8 cellular contexts compared by ENCODE assay signal in the genomic region with DNA sequence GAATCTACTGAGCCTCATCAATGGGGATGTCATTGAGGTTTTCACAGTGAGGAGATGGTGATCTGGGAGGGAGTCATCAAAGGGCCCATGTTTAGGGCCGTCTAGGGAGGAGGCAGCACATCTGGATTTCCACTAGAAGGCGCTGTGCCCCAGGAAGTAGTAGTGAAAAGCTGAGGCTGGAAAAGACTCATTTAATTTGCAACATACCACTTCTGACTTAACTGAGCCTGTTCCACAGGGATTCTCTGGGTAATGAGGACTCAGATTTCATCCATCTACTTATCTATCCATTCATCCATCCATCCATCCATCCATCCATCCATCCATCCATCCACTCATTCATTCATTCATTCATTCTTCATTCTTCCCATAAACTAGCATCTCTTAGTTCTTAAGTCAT. TPM values are rescaled to one million over a fixed set of nuclear protein-coding genes. Genes with fewer than 3 reads are reported as not detected.
DNase-seq lines count a peak whose midpoint lies in the region; ATAC-seq, FAIRE-seq and TF ChIP-seq lines count a peak whose summit lies in the region.

No MANE protein-coding gene starts in this region.

- H3K36me3 Mint-ChIP-seq in CD8-positive, alpha-beta T cell, result no peaks in the 10 kb centered on the region
- no peaks in the 10 kb centered on the region for H3K36me3 Mint-ChIP-seq in activated CD4-positive, alpha-beta memory T cell treated with anti-CD3 and anti-CD28 coated beads, Interleukin-2, amount 10 ng/mL, durations not matched to agents 7 days and 5 days (ENCODE audit: low read depth)

- H3K27ac ChIP-seq in CD8-positive, alpha-beta T cell (ENCODE audit: low read depth, low read length), result no peak overlapping the region
- H3K27ac ChIP-seq in HCT116 (ENCODE audit: low read depth, low read length) (no peak overlapping the region), endothelial cell of umbilical vein (ENCODE audit: insufficient read depth, low read depth, low read length) (no peak overlapping the region), neuronal stem cell (replicated peaks; ENCODE audit: low read length) (no peak overlapping the region)

- no peak overlapping the region for H3K27ac Mint-ChIP-seq in CD8-positive, alpha-beta T cell
- H3K27ac Mint-ChIP-seq in activated CD4-positive, alpha-beta memory T cell treated with anti-CD3 and anti-CD28 coated beads, Interleukin-2, amount 10 ng/mL, durations not matched to agents 7 days and 5 days, result no peak overlapping the region

- H3K79me2 ChIP-seq in HCT116 (ENCODE audit: insufficient read depth, low read length), result no peaks in the 10 kb centered on the region
- H3K79me2 ChIP-seq in endothelial cell of umbilical vein (ENCODE audit: control insufficient read depth, insufficient read depth, low read length), result no peaks in the 10 kb centered on the region

- H4K91ac ChIP-seq in neuronal stem cell (ENCODE audit: low read depth, low read length, poor library complexity), result no peak overlapping the region

- no peak overlapping the region for H3K23ac ChIP-seq in neuronal stem cell (ENCODE audit: low read depth, low read length, poor library complexity)

- TF ChIP-seq POLR2A in HCT116 (IDR thresholded peaks at IDR 0.05; ENCODE audit: borderline replicate concordance, extremely low read depth, insufficient read depth, insufficient read length) (no peak), endothelial cell of umbilical vein (IDR thresholded peaks at IDR 0.05; ENCODE audit: low read depth, low read length) (no peak)

- no peak overlapping the region for H2AK5ac ChIP-seq in neuronal stem cell (ENCODE audit: low read depth, low read length)

- no peak overlapping the region for H2BK120ac ChIP-seq in neuronal stem cell (ENCODE audit: low read depth, low read length)

- H3K9ac ChIP-seq in HCT116 (ENCODE audit: low read length), result no peak overlapping the region
- H3K9ac ChIP-seq in endothelial cell of umbilical vein (replicated peaks; ENCODE audit: extremely low read depth, insufficient read depth, low read length), result no peak overlapping the region
- H3K9ac ChIP-seq in neuronal stem cell (ENCODE audit: low read depth, low read length, poor library complexity), result no peak overlapping the region

- H3K9me1 ChIP-seq in endothelial cell of umbilical vein (replicated peaks; ENCODE audit: control insufficient read depth, extremely low read depth, insufficient read depth, low read length), result no peaks in the 10 kb centered on the region

- no peaks in the 10 kb centered on the region for H3K79me1 ChIP-seq in neuronal stem cell (ENCODE audit: low read depth, low read length)

- peak; percentile 11 for ATAC-seq in CD8-positive, alpha-beta T cell
- ATAC-seq in HCT116 (peak; percentile 49), GM21515 (IDR thresholded peaks at IDR 0.05; ENCODE audit: unreplicated experiment) (no peak), HG03571 (IDR thresholded peaks at IDR 0.05; ENCODE audit: unreplicated experiment) (no peak)

- no peak overlapping the region for H3K14ac ChIP-seq in neuronal stem cell (ENCODE audit: low read length)

- no peaks in the 10 kb centered on the region for H3K27me3 ChIP-seq in CD8-positive, alpha-beta T cell (ENCODE audit: insufficient read depth, low read length)
- H3K27me3 ChIP-seq in HCT116 (ENCODE audit: insufficient read depth, low read length) (no peaks in the 10 kb centered on the region), endothelial cell of umbilical vein (ENCODE audit: control insufficient read depth in 2 of 2, insufficient read depth in 2 of 2, low read length in 2 of 2) (peaks cover 9 to 12% of the 10 kb centered on the region in 2 experiments), neuronal stem cell (ENCODE audit: control insufficient read depth in 3 of 3, insufficient read depth in 3 of 3, low read depth in 1 of 3, low read length in 3 of 3) (peaks cover 0 to 3% (median 0%) of the 10 kb centered on the region in 3 experiments)

- dilution Hi-C loops in endothelial cell of umbilical vein (cut with MboI; ENCODE audit: extremely low pct_ligation_motif_present, low sequenced_read_pairs), result no loop called here

- peaks cover 12% of the 10 kb centered on the region for H3K27me3 Mint-ChIP-seq in CD8-positive, alpha-beta T cell (ENCODE audit: low read depth)
- peaks cover 16% of the 10 kb centered on the region for H3K27me3 Mint-ChIP-seq in activated CD4-positive, alpha-beta memory T cell treated with anti-CD3 and anti-CD28 coated beads, Interleukin-2, amount 10 ng/mL, durations not matched to agents 7 days and 5 days

- H3K4me2 ChIP-seq in HCT116 (ENCODE audit: low read length) (no peak overlapping the region), endothelial cell of umbilical vein (ENCODE audit: insufficient read depth, low read length) (no peak overlapping the region), neuronal stem cell (ENCODE audit: insufficient read depth, low read length, poor library complexity, severe bottlenecking) (no peak overlapping the region)

- RAD21 ChIA-PET in HCT116 (lab: Charles Lee; ENCODE audit: low non-redundant PET in 1 of 2, low total read pairs in 2 of 2, uncharacterized antibody in 2 of 2, unreplicated experiment in 2 of 2), result interaction anchor here in 1 of 2 experiments (0.8 to 1.5 kb wide), 2 partner anchors 42 to 72 kb away, joined by 3 read pairs; no protein-coding TSS in a partner anchor

- H3K9me2 ChIP-seq in HCT116 (ENCODE audit: insufficient read depth), result no peaks in the 10 kb centered on the region

- TF ChIP-seq RAD21 in HCT116 (IDR thresholded peaks at IDR 0.05; ENCODE audit: low read depth), result no peak

- H3K9me3 Mint-ChIP-seq in CD8-positive, alpha-beta T cell, result no peaks in the 10 kb centered on the region
- H3K9me3 Mint-ChIP-seq in activated CD4-positive, alpha-beta memory T cell treated with anti-CD3 and anti-CD28 coated beads, Interleukin-2, amount 10 ng/mL, durations not matched to agents 7 days and 5 days, result no peaks in the 10 kb centered on the region

- no peaks in the 10 kb centered on the region for H3K9me3 ChIP-seq in CD8-positive, alpha-beta T cell (ENCODE audit: low read length)
- H3K9me3 ChIP-seq in HCT116 (ENCODE audit: control insufficient read depth in 1 of 2, insufficient read depth in 1 of 2, low read depth in 1 of 2, low read length in 2 of 2), result no peaks in the 10 kb centered on the region
- no peaks in the 10 kb centered on the region for H3K9me3 ChIP-seq in endothelial cell of umbilical vein (replicated peaks; ENCODE audit: control insufficient read depth, insufficient read depth, low read length)
- no peaks in the 10 kb centered on the region for H3K9me3 ChIP-seq in neuronal stem cell (replicated peaks in 1 of 2; ENCODE audit: control insufficient read depth in 2 of 2, insufficient read depth in 1 of 2, low read depth in 1 of 2, low read length in 2 of 2)

- H2AFZ ChIP-seq in HCT116 (ENCODE audit: low read depth, low read length, poor library complexity, severe bottlenecking) (peak overlapping the region; percentile 14), endothelial cell of umbilical vein (ENCODE audit: low read depth, low read length) (no peak overlapping the region), neuronal stem cell (ENCODE audit: low read length) (no peak overlapping the region)

- no peaks in the 10 kb centered on the region for H3K36me3 ChIP-seq in CD8-positive, alpha-beta T cell (ENCODE audit: insufficient read depth, low read length)
- H3K36me3 ChIP-seq in HCT116 (ENCODE audit: control insufficient read depth in 1 of 2, insufficient read depth in 2 of 2, low read length in 2 of 2) (no peaks in the 10 kb centered on the region), endothelial cell of umbilical vein (ENCODE audit: control insufficient read depth in 2 of 2, extremely low read depth in 1 of 2, insufficient read depth in 2 of 2, low read length in 2 of 2) (no peaks in the 10 kb centered on the region), neuronal stem cell (replicated peaks in 1 of 2; ENCODE audit: control insufficient read depth in 2 of 2, insufficient read depth in 2 of 2, low read length in 2 of 2) (no peaks in the 10 kb centered on the region)

- WGBS in neuronal stem cell (ENCODE audit: extremely low coverage in 2 of 2, insufficient read length in 2 of 2, insufficient replicate concordance in 1 of 2), 2 donors, result no CpG with 5 or more reads among the region's 2 CpGs

- TF ChIP-seq CTCF in CD8-positive, alpha-beta T cell (IDR thresholded peaks at IDR 0.05), result peak; percentile 70
- TF ChIP-seq CTCF in HCT116 (IDR thresholded peaks at IDR 0.05 in 2 of 3, conservative IDR thresholded peaks at IDR 0.05 in 1 of 3; ENCODE audit: borderline replicate concordance in 1 of 3, insufficient read depth in 1 of 3, low read depth in 2 of 3, low read length in 2 of 3) (peak in 2 of 3 experiments; percentile 96 to 97; a peak in 4 of 6 replicates), endothelial cell of umbilical vein (IDR thresholded peaks at IDR 0.05; ENCODE audit: extremely low read depth in 1 of 2, insufficient read depth in 1 of 2, low read depth in 1 of 2, low read length in 2 of 2) (peak; percentile 73 to 88)

- H4K8ac ChIP-seq in neuronal stem cell (ENCODE audit: low read depth, low read length), result no peak overlapping the region

- no peak overlapping the region for H3K4ac ChIP-seq in neuronal stem cell (ENCODE audit: low read length)

- H3K4me1 ChIP-seq in CD8-positive, alpha-beta T cell (ENCODE audit: insufficient read depth, low read length), result peaks cover 5% of the 10 kb centered on the region
- H3K4me1 ChIP-seq in HCT116 (ENCODE audit: control insufficient read depth in 1 of 2, insufficient read depth in 2 of 2, low read length in 2 of 2) (peaks cover 0 to 14% of the 10 kb centered on the region in 2 experiments; a peak in 2 of 4 replicates), endothelial cell of umbilical vein (ENCODE audit: control insufficient read depth, extremely low read depth, insufficient read depth, low read length) (peaks cover 3% of the 10 kb centered on the region), neuronal stem cell (ENCODE audit: control insufficient read depth in 2 of 2, insufficient read depth in 1 of 2, low read depth in 1 of 2, low read length in 2 of 2) (no peaks in the 10 kb centered on the region)

- DNase-seq in CD8-positive, alpha-beta T cell, result peak in 4 of 7 experiments; percentile 35 to 66 (median 56)
- DNase-seq in HCT116 (ENCODE audit: low read depth, low spot score) (peak; percentile 58), NCI-H526 (lab: John Stamatoyannopoulos, UW) (peak; percentile 42 to 78), endothelial cell of umbilical vein (ENCODE audit: low read depth, low spot score) (peak; percentile 33), neuronal stem cell (ENCODE audit: low spot score) (peak; percentile 63)
- DNase-seq in activated CD4-positive, alpha-beta memory T cell treated with anti-CD3 and anti-CD28 coated beads, Interleukin-2, amount 10 ng/mL, durations not matched to agents 7 days and 5 days, result peak; percentile 73

- FAIRE-seq in endothelial cell of umbilical vein (lab: Jason Lieb, UNC), result peak; percentile 26

- BruUV-seq in HCT116 (replicated peaks; lab: Mats Ljungman, UMichigan), result no TSS peak
- no TSS peak for BruUV-seq in endothelial cell of umbilical vein (replicated peaks; lab: Mats Ljungman, UMichigan)

- intact Hi-C loops in CD8-positive, alpha-beta T cell (cut with DNase I, micrococcal nuclease), result loop anchor here (1.0 to 10.0 kb wide), 2 partner anchors 194 to 430 kb away; partner anchors contain the start of gene SQOR (in 1 of the 2)
- intact Hi-C loops in HCT116 (cut with micrococcal nuclease), result loop anchor here (1.0 to 10.0 kb wide), 3 partner anchors 64 to 410 kb away; no protein-coding TSS in a partner anchor
- intact Hi-C loops in endothelial cell of umbilical vein (cut with micrococcal nuclease), result loop anchor here (1.0 to 10.0 kb wide), 5 partner anchors 42 to 410 kb away; no protein-coding TSS in a partner anchor

- no peaks in the 10 kb centered on the region for H4K20me1 ChIP-seq in HCT116 (ENCODE audit: insufficient read depth)
- H4K20me1 ChIP-seq in endothelial cell of umbilical vein (replicated peaks; ENCODE audit: control insufficient read depth, extremely low read depth, insufficient read depth, low read length), result no peaks in the 10 kb centered on the region

- no peak overlapping the region for H2BK12ac ChIP-seq in neuronal stem cell (ENCODE audit: low read length)

- CTCF ChIA-PET in CD8-positive, alpha-beta T cell (lab: Charles Lee), result interaction anchor here (0.7 to 6.0 kb wide), 18 partner anchors 11 to 1425 kb away, joined by 3 to 34 read pairs (median 4); a partner anchor contains a TSS
- CTCF ChIA-PET in HCT116 (lab: Charles Lee) (interaction anchor here (0.7 to 5.2 kb wide), 20 partner anchors 12 to 271 kb away, joined by 3 to 40 read pairs (median 4); a partner anchor contains a TSS), endothelial cell of umbilical vein (lab: Charles Lee) (interaction anchor here (0.6 to 8.9 kb wide), 29 partner anchors 8 to 409 kb away, joined by 3 to 98 read pairs (median 4); partner anchors contain the start of genes DUOX1, GATM and SHF)
- CTCF ChIA-PET in activated CD4-positive, alpha-beta memory T cell treated with anti-CD3 and anti-CD28 coated beads, Interleukin-2, amount 10 ng/mL, durations not matched to agents 7 days and 5 days (lab: Charles Lee), result interaction anchor here (0.7 to 9.7 kb wide), 16 partner anchors 10 to 226 kb away, joined by 3 to 163 read pairs (median 4); a partner anchor contains a TSS

- H2BK15ac ChIP-seq in neuronal stem cell (ENCODE audit: low read length), result no peak overlapping the region

- H3K4me3 ChIP-seq in CD8-positive, alpha-beta T cell (ENCODE audit: low read depth, low read length), result no peak overlapping the region
- no peak overlapping the region for H3K4me3 ChIP-seq in HCT116 (replicated peaks in 1 of 2; ENCODE audit: low read depth in 1 of 2, low read length in 2 of 2)
- no peak overlapping the region for H3K4me3 ChIP-seq in endothelial cell of umbilical vein (replicated peaks in 1 of 3; ENCODE audit: insufficient read depth in 1 of 3, low read depth in 1 of 3, low read length in 3 of 3)
- no peak overlapping the region for H3K4me3 ChIP-seq in neuronal stem cell (ENCODE audit: low read length in 2 of 2)

- POLR2A ChIA-PET in CD8-positive, alpha-beta T cell (lab: Charles Lee), result interaction anchor here (1.0 to 1.2 kb wide), 3 partner anchors 17 to 71 kb away, joined by 3 read pairs; partner anchors contain the start of gene SHF
- POLR2A ChIA-PET in HCT116 (lab: Charles Lee) (no interaction called here), endothelial cell of umbilical vein (lab: Charles Lee) (no interaction called here)
- POLR2A ChIA-PET in activated CD4-positive, alpha-beta memory T cell treated with anti-CD3 and anti-CD28 coated beads, Interleukin-2, amount 10 ng/mL, durations not matched to agents 7 days and 5 days (lab: Charles Lee), result interaction anchor here (0.6 to 2.0 kb wide), 3 partner anchors 29 to 197 kb away, joined by 3 to 7 read pairs (median 6); a partner anchor contains a TSS

- H2BK5ac ChIP-seq in neuronal stem cell (ENCODE audit: low read length), result no peak overlapping the region

- H3K4me1 Mint-ChIP-seq in CD8-positive, alpha-beta T cell (ENCODE audit: low read depth), result no peaks in the 10 kb centered on the region
- peaks cover 4% of the 10 kb centered on the region for H3K4me1 Mint-ChIP-seq in activated CD4-positive, alpha-beta memory T cell treated with anti-CD3 and anti-CD28 coated beads, Interleukin-2, amount 10 ng/mL, durations not matched to agents 7 days and 5 days

- no peak overlapping the region for H3K18ac ChIP-seq in neuronal stem cell (ENCODE audit: low read length)

- no peak overlapping the region for H3K4me3 Mint-ChIP-seq in CD8-positive, alpha-beta T cell
- no peak overlapping the region for H3K4me3 Mint-ChIP-seq in activated CD4-positive, alpha-beta memory T cell treated with anti-CD3 and anti-CD28 coated beads, Interleukin-2, amount 10 ng/mL, durations not matched to agents 7 days and 5 days

RNA-seq across cellular contexts. Expression of gene SHF, which starts 17.4 kb away (rescaled TPM):
- 1 to 10 TPM; 5.0 to 5.6 TPM for total RNA-seq in CD8-positive, alpha-beta T cell
- total RNA-seq in HCT116 (2021; ENCODE audit: unreplicated experiment), result 2.6 TPM
- 1.0 and 2.7 TPM in 2 replicates for polyA plus RNA-seq in HCT116 (2012)
- total RNA-seq in activated CD4-positive, alpha-beta memory T cell treated with anti-CD3 and anti-CD28 coated beads, Interleukin-2, amount 10 ng/mL, durations not matched to agents 7 days and 5 days, result 1 to 10 TPM; 1.7 to 2.0 TPM
- 5.2 and 5.6 TPM in 2 replicates for total RNA-seq in endothelial cell of umbilical vein
- 2.8 and 3.8 TPM in 2 replicates for polyA plus RNA-seq in endothelial cell of umbilical vein
- polyA plus RNA-seq in endothelial cell of umbilical vein (2011; cell fraction: cytosol; rRNA removed), result 3.3 and 4.7 TPM in 2 replicates
- 3.0 and 3.4 TPM in 2 replicates for polyA plus RNA-seq in endothelial cell of umbilical vein (2011; cell fraction: nucleus; rRNA removed)
- 3.1 TPM in 2 replicates for polyA plus RNA-seq in endothelial cell of umbilical vein (2012)
- polyA minus RNA-seq in endothelial cell of umbilical vein, result 1.9 and 6.6 TPM in 2 replicates
- polyA minus RNA-seq in endothelial cell of umbilical vein (2011; cell fraction: cytosol; rRNA and poly(A)+ RNA removed), result not detected
- polyA minus RNA-seq in endothelial cell of umbilical vein (2011; cell fraction: nucleus; rRNA and poly(A)+ RNA removed), result 2.4 and 4.3 TPM in 2 replicates
- polyA plus RNA-seq in neuronal stem cell (2013, experiment 1 of 2), result 31.0 TPM
- 29.9 TPM for polyA plus RNA-seq in neuronal stem cell (2013, experiment 2 of 2)

RNA-seq across cellular contexts. Expression of gene SLC28A2, which starts 46.8 kb away (rescaled TPM):
- not detected for total RNA-seq in CD8-positive, alpha-beta T cell
- total RNA-seq in HCT116 (2021; ENCODE audit: unreplicated experiment) (not detected), endothelial cell of umbilical vein (not detected in 2 replicates)
- polyA plus RNA-seq in HCT116 (2012), result 0.07 TPM in 1 of 2 replicates, not detected in the other
- total RNA-seq in activated CD4-positive, alpha-beta memory T cell treated with anti-CD3 and anti-CD28 coated beads, Interleukin-2, amount 10 ng/mL, durations not matched to agents 7 days and 5 days, result not detected
- not detected in 2 replicates for polyA plus RNA-seq in endothelial cell of umbilical vein
- polyA plus RNA-seq in endothelial cell of umbilical vein (2011; cell fraction: cytosol; rRNA removed), result not detected in 2 replicates
- not detected in 2 replicates for polyA plus RNA-seq in endothelial cell of umbilical vein (2011; cell fraction: nucleus; rRNA removed)
- polyA plus RNA-seq in endothelial cell of umbilical vein (2012), result not detected in 2 replicates
- not detected in 2 replicates for polyA minus RNA-seq in endothelial cell of umbilical vein
- not detected for polyA minus RNA-seq in endothelial cell of umbilical vein (2011; cell fraction: cytosol; rRNA and poly(A)+ RNA removed)
- not detected in 2 replicates for polyA minus RNA-seq in endothelial cell of umbilical vein (2011; cell fraction: nucleus; rRNA and poly(A)+ RNA removed)
- not detected for polyA plus RNA-seq in neuronal stem cell (2013, experiment 1 of 2)
- not detected for polyA plus RNA-seq in neuronal stem cell (2013, experiment 2 of 2)

Comparison
In these comparisons a context has a peak if more than half of its experiments do, and no peak if none do; other contexts are left out.
1. ATAC-seq: peak in CD8-positive, alpha-beta T cell (single experiment) and HCT116 (single experiment); none in GM21515 (single experiment) and HG03571 (single experiment).
2. POLR2A ChIA-PET loops: an anchor here in CD8-positive, alpha-beta T cell (1.0 to 1.2 kb wide) and activated CD4-positive, alpha-beta memory T cell treated with anti-CD3 and anti-CD28 coated beads, Interleukin-2, amount 10 ng/mL, durations not matched to agents 7 days and 5 days (0.6 to 2.0 kb wide); none called in HCT116 and endothelial cell of umbilical vein.
3. Peak in every context shown above with its lines, with median percentiles within 50 percentile points of each other: DNase-seq and CTCF ChIP-seq.